In genomic region chr10:27743736-27744477, GRCh38 we compare ENCODE assay signal across 8 cellular contexts. TPM values are rescaled to one million over a fixed set of nuclear protein-coding genes. Genes with fewer than 3 reads are reported as not detected.
DNase-seq lines count a peak whose midpoint lies in the region; ATAC-seq and TF ChIP-seq lines count a peak whose summit lies in the region.

No MANE protein-coding gene starts in this region.

- no peaks in the 10 kb centered on the region for H3K9me3 Mint-ChIP-seq in activated T-helper 1 cell treated with anti-CD3 and anti-CD28 coated beads, Interleukin-12 subunit alpha, Interleukin-12 subunit beta, Interleukin-2, Interleukin-4 antibody, amounts not matched to agents 30 ng/mL and 10 ng/mL and 1 ng/mL, durations not matched to agents 14 hours and 24 hours and 36 hours

- H3K4me3 ChIP-seq in HEK293 (ENCODE audit: low read depth, low read length) (peak overlapping the region; percentile 3; the same call in 1 of the 2 replicates), right cardiac atrium (ENCODE audit: low read length) (peak overlapping the region; percentile 89), skin epidermis (peak overlapping the region; percentile 40 to 54 (median 47))

- peak overlapping the region; percentile 34 for H3K27ac Mint-ChIP-seq in activated T-helper 1 cell treated with anti-CD3 and anti-CD28 coated beads, Interleukin-12 subunit alpha, Interleukin-12 subunit beta, Interleukin-2, Interleukin-4 antibody, amounts not matched to agents 30 ng/mL and 10 ng/mL and 1 ng/mL, durations not matched to agents 14 hours and 24 hours and 36 hours

- ATAC-seq in right cardiac atrium = peak in 1 of 2 donors; percentile 11

- H3K4me3 Mint-ChIP-seq in activated T-helper 1 cell treated with anti-CD3 and anti-CD28 coated beads, Interleukin-12 subunit alpha, Interleukin-12 subunit beta, Interleukin-2, Interleukin-4 antibody, amounts not matched to agents 30 ng/mL and 10 ng/mL and 1 ng/mL, durations not matched to agents 14 hours and 24 hours and 36 hours = peak overlapping the region; percentile 71

- CTCF ChIA-PET in HEK293 (lab: Yijun Ruan, JAX) = interaction anchor here (0.6 to 0.7 kb wide), 4 partner anchors 46 to 238 kb away, joined by 3 to 5 read pairs (median 3); no protein-coding TSS in a partner anchor

- H3K4me1 ChIP-seq in HEK293 (ENCODE audit: control insufficient read depth, insufficient read depth, low read length) (peaks cover 7% of the 10 kb centered on the region), right cardiac atrium (ENCODE audit: control insufficient read depth, insufficient read depth, low read length) (no peaks in the 10 kb centered on the region)

- DNase-seq in activated T-helper 1 cell treated with anti-CD3 and anti-CD28 coated beads, Interleukin-12 subunit alpha, Interleukin-12 subunit beta, Interleukin-2, Interleukin-4 antibody, amounts not matched to agents 30 ng/mL and 10 ng/mL and 1 ng/mL, durations not matched to agents 14 hours and 24 hours and 36 hours (ENCODE audit: low spot score) = no peak
- DNase-seq in right cardiac atrium (peak in 2 of 3 donors; percentile 40 to 42), germinal center (ENCODE audit: low spot score) (no peak), NCI-H1092 (lab: John Stamatoyannopoulos, UW) (no peak), NCI-H2029 (lab: John Stamatoyannopoulos, UW) (no peak)
- DNase-seq in effector CD4-positive, alpha-beta T cell = no peak

- intact Hi-C loops in activated T-helper 1 cell treated with anti-CD3 and anti-CD28 coated beads, Interleukin-12 subunit alpha, Interleukin-12 subunit beta, Interleukin-2, Interleukin-4 antibody, amounts not matched to agents 30 ng/mL and 10 ng/mL and 1 ng/mL, durations not matched to agents 14 hours and 24 hours and 36 hours (cut with micrococcal nuclease) = loop anchor here (2.0 to 5.0 kb wide), 5 partner anchors 242 to 935 kb away; partner anchors contain the start of genes MPP7, RAB18 and WAC
- intact Hi-C loops in right cardiac atrium (cut with DNase I) = loop anchor here in 3 of 4 donors (5.0 to 10.0 kb wide), 3 partner anchors 433 to 498 kb away; no protein-coding TSS in a partner anchor

- WGBS in right cardiac atrium = 2% methylated on average over 43 of the region's 43 CpGs

- POLR2A ChIA-PET in HEK293 (lab: Yijun Ruan, JAX) = interaction anchor here (0.5 to 0.6 kb wide), 3 partner anchors 116 to 590 kb away, joined by 3 to 5 read pairs (median 4); partner anchors contain the start of gene YME1L1

- peaks cover 34% of the 10 kb centered on the region for H3K4me1 Mint-ChIP-seq in activated T-helper 1 cell treated with anti-CD3 and anti-CD28 coated beads, Interleukin-12 subunit alpha, Interleukin-12 subunit beta, Interleukin-2, Interleukin-4 antibody, amounts not matched to agents 30 ng/mL and 10 ng/mL and 1 ng/mL, durations not matched to agents 14 hours and 24 hours and 36 hours (ENCODE audit: low read depth)

- H3K27me3 Mint-ChIP-seq in activated T-helper 1 cell treated with anti-CD3 and anti-CD28 coated beads, Interleukin-12 subunit alpha, Interleukin-12 subunit beta, Interleukin-2, Interleukin-4 antibody, amounts not matched to agents 30 ng/mL and 10 ng/mL and 1 ng/mL, durations not matched to agents 14 hours and 24 hours and 36 hours (ENCODE audit: insufficient read depth) = peaks cover 60% of the 10 kb centered on the region

- H3K9me3 ChIP-seq in HEK293 (ENCODE audit: control insufficient read depth, insufficient read depth, low read depth, low read length) (no peaks in the 10 kb centered on the region), right cardiac atrium (ENCODE audit: control insufficient read depth, low read length) (no peaks in the 10 kb centered on the region)

- peaks cover 5% of the 10 kb centered on the region for H3K36me3 Mint-ChIP-seq in activated T-helper 1 cell treated with anti-CD3 and anti-CD28 coated beads, Interleukin-12 subunit alpha, Interleukin-12 subunit beta, Interleukin-2, Interleukin-4 antibody, amounts not matched to agents 30 ng/mL and 10 ng/mL and 1 ng/mL, durations not matched to agents 14 hours and 24 hours and 36 hours (ENCODE audit: low read depth)

- H3K27ac ChIP-seq in HEK293 (ENCODE audit: extremely low read depth, low read depth, low read length) (no peak overlapping the region), right cardiac atrium (ENCODE audit: low read length) (no peak overlapping the region), skin epidermis (peak overlapping the region in 6 of 21 experiments; percentile 14 to 82 (median 79))

- peaks cover 0 to 22% of the 10 kb centered on the region in 2 experiments; a peak in 1 of 3 replicates for H3K36me3 ChIP-seq in HEK293 (ENCODE audit: control insufficient read depth in 2 of 2, insufficient read depth in 1 of 2, low read length in 2 of 2)

- H3K27me3 ChIP-seq in right cardiac atrium (ENCODE audit: control insufficient read depth, insufficient read depth) = no peaks in the 10 kb centered on the region

- TF ChIP-seq CTCF in HEK293 (tag by site-specific recombination; IDR thresholded peaks at IDR 0.05) = no peak

TF ChIP-seq in HEK293, 187 proteins besides CTCF, POLR2A, EP300 and RAD21:
- TF ChIP-seq ZNF658 (tag by site-specific recombination; IDR thresholded peaks at IDR 0.05) (no peak), ZNF10 (tag by site-specific recombination; IDR thresholded peaks at IDR 0.05) (no peak), ZBTB21 (tag by site-specific recombination; IDR thresholded peaks at IDR 0.05) (no peak), ZNF623 (tag by site-specific recombination; IDR thresholded peaks at IDR 0.05) (no peak), ZNF701 (tag by site-specific recombination; IDR thresholded peaks at IDR 0.05) (no peak), ZNF133 (tag by site-specific recombination; IDR thresholded peaks at IDR 0.05) (no peak), ZNF214 (tag by site-specific recombination; IDR thresholded peaks at IDR 0.05; ENCODE audit: borderline replicate concordance) (no peak), KLF16 (tag by site-specific recombination; IDR thresholded peaks at IDR 0.05) (no peak), ZNF280C (tag by site-specific recombination; IDR thresholded peaks at IDR 0.05) (no peak), ZNF561 (tag by site-specific recombination; IDR thresholded peaks at IDR 0.05; ENCODE audit: borderline replicate concordance) (no peak)

RNA-seq across cellular contexts. Expression of gene MKX, which starts 1.7 kb away (rescaled TPM):
- not detected in 2 replicates for total RNA-seq in activated T-helper 1 cell treated with anti-CD3 and anti-CD28 coated beads, Interleukin-12 subunit alpha, Interleukin-12 subunit beta, Interleukin-2, Interleukin-4 antibody, amounts not matched to agents 30 ng/mL and 10 ng/mL and 1 ng/mL, durations not matched to agents 14 hours and 24 hours and 36 hours
- total RNA-seq in right cardiac atrium = under 1 TPM; 0.15 to 0.47 (median 0.26) TPM
- polyA plus RNA-seq in right cardiac atrium = 0.18 TPM

Comparison
In these comparisons a context has a peak if more than half of its experiments do, and no peak if none do; other contexts are left out.
1. H3K4me3 ChIP-seq: peak in every context shown above with its lines; median percentile 89 in right cardiac atrium; 47 in skin epidermis; 3 in HEK293.
2. DNase-seq: peak in right cardiac atrium (2 of 3); none in activated T-helper 1 cell treated with anti-CD3 and anti-CD28 coated beads, Interleukin-12 subunit alpha, Interleukin-12 subunit beta, Interleukin-2, Interleukin-4 antibody, amounts not matched to agents 30 ng/mL and 10 ng/mL and 1 ng/mL, durations not matched to agents 14 hours and 24 hours and 36 hours (single experiment), germinal center (single experiment), NCI-H1092 (single experiment), NCI-H2029 (single experiment) and effector CD4-positive, alpha-beta T cell (single experiment).